Comparison of ENCODE assay signal across 26 cellular contexts in genomic region chr3:164407111-164407510, GRCh38.
"Had no signal": no experiment of that assay in that cellular context is flagged by ENCODE, and none has a peak within 500 bp of the region (broad histone marks: within the 10 kb centered on the region; RNA-seq: fewer than 3 reads in every experiment).

No MANE protein-coding gene starts in this region.

- H3K9me3 ChIP-seq: lower lobe of right lung, pancreas, prostate gland, suprapubic skin, thoracic aorta, tibial artery, uterus had no signal

- H3K4me3 Mint-ChIP-seq: naive thymus-derived CD4-positive, alpha-beta T cell; natural killer cell treated with Interleukin-12 subunit alpha and Interleukin-12 subunit beta and Interleukin-15 and Interleukin-18, amount 100 ng/mL, for 72 hours; stimulated activated naive CD8-positive, alpha-beta T cell treated with anti-CD3 and anti-CD28 coated beads, Interleukin-15, Interleukin-2, amounts not matched to agents 100 ng/mL and 50 ng/mL, for 24 hours; type B pancreatic cell had no signal

- H3K36me3 ChIP-seq: lower lobe of right lung, pancreas, prostate gland, suprapubic skin, thoracic aorta, tibial artery, uterus had no signal

- H3K4me3 ChIP-seq: hepatocyte, lower lobe of right lung, pancreas, prostate gland, skin epidermis, suprapubic skin, thoracic aorta, tibial artery, uterus had no signal

- H3K27ac ChIP-seq: hepatocyte, lower lobe of right lung, pancreas, prostate gland, skin epidermis, suprapubic skin, thoracic aorta, tibial artery, uterus had no signal

- H3K27me3 Mint-ChIP-seq: naive thymus-derived CD4-positive, alpha-beta T cell; natural killer cell treated with Interleukin-12 subunit alpha and Interleukin-12 subunit beta and Interleukin-15 and Interleukin-18, amount 100 ng/mL, for 72 hours; stimulated activated naive CD8-positive, alpha-beta T cell treated with anti-CD3 and anti-CD28 coated beads, Interleukin-15, Interleukin-2, amounts not matched to agents 100 ng/mL and 50 ng/mL, for 24 hours; type B pancreatic cell had no signal

- H3K4me2 ChIP-seq: hepatocyte had no signal

- H3K4me1 ChIP-seq: lower lobe of right lung, prostate gland, suprapubic skin, tibial artery, uterus had no signal

- DNase-seq: islet precursor cell; left ventricle myocardium superior; lower lobe of right lung; mammary epithelial cell; naive thymus-derived CD4-positive, alpha-beta T cell; pancreas; posterior cingulate gyrus; retina; right cardiac atrium; stimulated activated CD4-positive, alpha-beta T cell treated with anti-CD3 and anti-CD28 coated beads, Interleukin-12 subunit alpha, Interleukin-12 subunit beta, amount 100 ng/mL, for 4 hours; stimulated activated CD4-positive, alpha-beta T cell treated with anti-CD3 and anti-CD28 coated beads, Interleukin-15, amount 100 ng/mL, for 24 hours; stimulated activated CD4-positive, alpha-beta T cell treated with anti-CD3 and anti-CD28 coated beads, Interleukin-2, amount 100 ng/mL, for 24 hours; stimulated activated CD4-positive, alpha-beta T cell treated with anti-CD3 and anti-CD28 coated beads, Interleukin-4, amount 100 ng/mL, for 1 hour; stimulated activated naive CD4-positive, alpha-beta T cell; tibial artery; uterus had no signal

- H2AFZ ChIP-seq: hepatocyte had no signal

- ATAC-seq: left lobe of liver; left ventricle myocardium superior; lower lobe of right lung; naive thymus-derived CD4-positive, alpha-beta T cell; natural killer cell treated with Interleukin-12 subunit alpha and Interleukin-12 subunit beta and Interleukin-15 and Interleukin-18, amount 100 ng/mL, for 72 hours; right cardiac atrium; sciatic nerve had no signal

- H3K36me3 Mint-ChIP-seq: naive thymus-derived CD4-positive, alpha-beta T cell; type B pancreatic cell had no signal

- H3K9me3 Mint-ChIP-seq: type B pancreatic cell had no signal

- H3K4me1 Mint-ChIP-seq: naive thymus-derived CD4-positive, alpha-beta T cell had no signal

- H3K27me3 ChIP-seq: hepatocyte, pancreas, suprapubic skin, tibial artery, uterus had no signal

- H3K27ac Mint-ChIP-seq: naive thymus-derived CD4-positive, alpha-beta T cell; natural killer cell treated with Interleukin-12 subunit alpha and Interleukin-12 subunit beta and Interleukin-15 and Interleukin-18, amount 100 ng/mL, for 72 hours; stimulated activated naive CD8-positive, alpha-beta T cell treated with anti-CD3 and anti-CD28 coated beads, Interleukin-15, Interleukin-2, amounts not matched to agents 100 ng/mL and 50 ng/mL, for 24 hours; type B pancreatic cell had no signal

- H3K79me2 ChIP-seq: hepatocyte had no signal
